ENCODE assay signal across 18 cellular contexts in genomic region chr16:73230651-73231050, GRCh38.
DNase-seq lines count a peak whose midpoint lies in the region; ATAC-seq and TF ChIP-seq lines count a peak whose summit lies in the region.
"Had no signal": no experiment of that assay in that cellular context is flagged by ENCODE, and none has a peak within 500 bp of the region (broad histone marks: within the 10 kb centered on the region; RNA-seq: fewer than 3 reads in every experiment).

No MANE protein-coding gene starts in this region.

- H3K9me3 ChIP-seq in SK-N-SH (no peaks in the 10 kb centered on the region), trophoblast cell (ENCODE audit: insufficient read depth, low read depth, low read length) (no peaks in the 10 kb centered on the region)
- H3K9me3 ChIP-seq in effector memory CD4-positive, alpha-beta T cell (ENCODE audit: control insufficient read depth, low read length): no peaks in the 10 kb centered on the region
- H3K9me3 ChIP-seq: A549; BLaER1 treated with 17β-estradiol and CSF1 and Interleukin-3, amounts not matched to agents 10 nM and 100 nM had no signal

- no peaks in the 10 kb centered on the region for H3K9me3 Mint-ChIP-seq in mesothelial cell of epicardium
- H3K9me3 Mint-ChIP-seq: CD8-positive, alpha-beta T cell; H9; IgD-negative memory B cell had no signal

- H3K27ac Mint-ChIP-seq in mesothelial cell of epicardium: peak overlapping the region; percentile 5
- H3K27ac Mint-ChIP-seq: CD8-positive, alpha-beta T cell; H9; IgD-negative memory B cell had no signal

- H3K4me1 ChIP-seq in SK-N-SH (ENCODE audit: control insufficient read depth in 1 of 2, insufficient read depth in 2 of 2, low read depth in 1 of 2, low read length in 1 of 2) (peaks cover 5 to 22% of the 10 kb centered on the region in 2 experiments; a peak in 2 of 4 replicates), trophoblast cell (ENCODE audit: control insufficient read depth in 1 of 2, insufficient read depth in 2 of 2, low read length in 2 of 2) (peaks cover 7% of the 10 kb centered on the region in 2 experiments)
- no peaks in the 10 kb centered on the region for H3K4me1 ChIP-seq in effector memory CD4-positive, alpha-beta T cell (ENCODE audit: control insufficient read depth, insufficient read depth, low read length, poor library complexity, severe bottlenecking)

- H3K4me3 Mint-ChIP-seq in mesothelial cell of epicardium: no peak overlapping the region
- H3K4me3 Mint-ChIP-seq: CD8-positive, alpha-beta T cell; H9; IgD-negative memory B cell had no signal

- no peak overlapping the region for H3K14ac ChIP-seq in trophoblast cell (ENCODE audit: low read length)

- no peaks in the 10 kb centered on the region for H3K79me1 ChIP-seq in trophoblast cell (ENCODE audit: low read length)

- DNase-seq in SK-N-SH (peak; percentile 39), SK-N-DZ (ENCODE audit: low spot score) (peak; percentile 88), mesothelial cell of epicardium (ENCODE audit: low spot score in 2 of 2, unreplicated experiment in 2 of 2) (no peak), trophoblast cell (no peak)
- no peak for DNase-seq in effector memory CD4-positive, alpha-beta T cell
- DNase-seq in stimulated activated CD4-positive, alpha-beta T cell treated with anti-CD3 and anti-CD28 coated beads, Interleukin-2, amount 100 ng/mL, for 48 hours: no peak
- DNase-seq: CD8-positive, alpha-beta T cell; DMS 273 treated with DMSO at 0.1 percent for 48 hours; DMS53; DND-41; EL; H9 had no signal

- H2BK120ac ChIP-seq in trophoblast cell (ENCODE audit: insufficient read depth, low read length, poor library complexity): no peak overlapping the region

- CTCF ChIA-PET in SK-N-SH (lab: Yijun Ruan, JAX): no interaction called here

- no peak for ATAC-seq in SK-N-SH treated with all-trans-retinoic acid at 6 μM for 48 hours
- ATAC-seq: A549; CD8-positive, alpha-beta T cell; GM12878 had no signal

- no peak overlapping the region for H2BK12ac ChIP-seq in trophoblast cell (ENCODE audit: low read length)

- peak in 1 of 2 experiments; percentile 27; a peak in 1 of 4 replicates for TF ChIP-seq EP300 in SK-N-SH (IDR thresholded peaks at IDR 0.05; ENCODE audit: borderline replicate concordance in 1 of 2, low read depth in 1 of 2, low read length in 1 of 2)

- no peak overlapping the region for H2AFZ ChIP-seq in SK-N-SH (ENCODE audit: low read depth)
- no peak overlapping the region for H2AFZ ChIP-seq in trophoblast cell (ENCODE audit: insufficient read depth, low read length, poor library complexity)

- H3K27ac ChIP-seq in SK-N-SH (ENCODE audit: low read depth in 2 of 2, low read length in 1 of 2) (no peak overlapping the region; a peak in 1 of 4 replicates), trophoblast cell (ENCODE audit: low read depth, low read length) (no peak overlapping the region)
- no peak overlapping the region for H3K27ac ChIP-seq in effector memory CD4-positive, alpha-beta T cell (ENCODE audit: insufficient read depth, low read length, poor library complexity, severe bottlenecking)
- H3K27ac ChIP-seq: 22Rv1; A549; BLaER1 treated with 17β-estradiol and CSF1 and Interleukin-3, amounts not matched to agents 10 nM and 100 nM had no signal

- H3K18ac ChIP-seq in trophoblast cell (ENCODE audit: low read length): no peak overlapping the region

- H3K4me2 ChIP-seq in SK-N-SH (no peak overlapping the region), trophoblast cell (ENCODE audit: low read length) (no peak overlapping the region)
- H3K4me2 ChIP-seq: A549; BLaER1 treated with 17β-estradiol and CSF1 and Interleukin-3, amounts not matched to agents 10 nM and 100 nM had no signal

- no peak overlapping the region for H3K4me3 ChIP-seq in SK-N-SH (ENCODE audit: low read depth in 2 of 2, low read length in 1 of 2)
- no peak overlapping the region for H3K4me3 ChIP-seq in effector memory CD4-positive, alpha-beta T cell (ENCODE audit: insufficient read depth, low read depth, low read length, poor library complexity, severe bottlenecking)
- H3K4me3 ChIP-seq in trophoblast cell (ENCODE audit: low read depth, low read length): no peak overlapping the region
- H3K4me3 ChIP-seq: A549; BLaER1 treated with 17β-estradiol and CSF1 and Interleukin-3, amounts not matched to agents 10 nM and 100 nM; GM12878 had no signal

- no peak overlapping the region for H3K9ac ChIP-seq in SK-N-SH
- no peak overlapping the region for H3K9ac ChIP-seq in trophoblast cell (ENCODE audit: low read length)
- H3K9ac ChIP-seq: BLaER1 treated with 17β-estradiol and CSF1 and Interleukin-3, amounts not matched to agents 10 nM and 100 nM had no signal

- H3K9me2 ChIP-seq in SK-N-SH: no peaks in the 10 kb centered on the region

- H3K4ac ChIP-seq in trophoblast cell (ENCODE audit: low read depth, low read length): no peak overlapping the region

- H3K4me1 Mint-ChIP-seq in mesothelial cell of epicardium: peaks cover 33% of the 10 kb centered on the region
- H3K4me1 Mint-ChIP-seq: IgD-negative memory B cell had no signal

- TF ChIP-seq CTCF in SK-N-SH (IDR thresholded peaks at IDR 0.05) (no peak), mesothelial cell of epicardium (IDR thresholded peaks at IDR 0.05; ENCODE audit: unreplicated experiment) (no peak)

- H4K12ac ChIP-seq in trophoblast cell (ENCODE audit: low read depth, low read length): no peak overlapping the region

- no peaks in the 10 kb centered on the region for H3K36me3 Mint-ChIP-seq in mesothelial cell of epicardium
- H3K36me3 Mint-ChIP-seq: CD8-positive, alpha-beta T cell; IgD-negative memory B cell had no signal

- POLR2A ChIA-PET in SK-N-SH (lab: Yijun Ruan, JAX): no interaction called here

- no peak for TF ChIP-seq RAD21 in SK-N-SH (IDR thresholded peaks at IDR 0.05; ENCODE audit: low read length)

- peaks cover 6% of the 10 kb centered on the region for H3K27me3 Mint-ChIP-seq in mesothelial cell of epicardium (ENCODE audit: low read depth)
- H3K27me3 Mint-ChIP-seq: IgD-negative memory B cell had no signal

- H4K20me1 ChIP-seq in SK-N-SH (ENCODE audit: insufficient read depth): no peaks in the 10 kb centered on the region
- H4K20me1 ChIP-seq: BLaER1 treated with 17β-estradiol and CSF1 and Interleukin-3, amounts not matched to agents 10 nM and 100 nM had no signal

- H3K23ac ChIP-seq in trophoblast cell (ENCODE audit: low read length): no peak overlapping the region

- WGBS in SK-N-SH (ENCODE audit: low lambda C conversion rate): 63% methylated on average over 7 of the region's 7 CpGs
- no CpG with 5 or more reads among the region's 7 CpGs for WGBS in trophoblast cell (ENCODE audit: extremely low coverage, insufficient coverage, insufficient read length)

- H2AK5ac ChIP-seq in trophoblast cell (ENCODE audit: low read length): no peak overlapping the region

- H2BK5ac ChIP-seq in trophoblast cell (ENCODE audit: low read depth, low read length, poor library complexity): no peak overlapping the region

- H3K27me3 ChIP-seq in SK-N-SH (ENCODE audit: insufficient read depth) (no peaks in the 10 kb centered on the region), trophoblast cell (ENCODE audit: insufficient read depth, low read length) (no peaks in the 10 kb centered on the region)
- no peaks in the 10 kb centered on the region for H3K27me3 ChIP-seq in effector memory CD4-positive, alpha-beta T cell (replicated peaks; ENCODE audit: control insufficient read depth, insufficient read depth, low read length, poor library complexity, severe bottlenecking)
- H3K27me3 ChIP-seq: BLaER1 treated with 17β-estradiol and CSF1 and Interleukin-3, amounts not matched to agents 10 nM and 100 nM had no signal

- no peaks in the 10 kb centered on the region for H3F3A ChIP-seq in SK-N-SH (replicated peaks; ENCODE audit: insufficient read depth)

- H4K8ac ChIP-seq in trophoblast cell (ENCODE audit: low read depth, low read length): no peak overlapping the region

- H4K91ac ChIP-seq in trophoblast cell (ENCODE audit: low read depth, low read length): no peak overlapping the region

- no peaks in the 10 kb centered on the region for H3K36me3 ChIP-seq in SK-N-SH (replicated peaks in 1 of 2; ENCODE audit: control insufficient read depth in 1 of 2, insufficient read depth in 2 of 2, low read length in 1 of 2)
- H3K36me3 ChIP-seq in effector memory CD4-positive, alpha-beta T cell (ENCODE audit: control insufficient read depth, insufficient read depth, low read length): no peaks in the 10 kb centered on the region
- no peaks in the 10 kb centered on the region for H3K36me3 ChIP-seq in trophoblast cell (ENCODE audit: control insufficient read depth in 1 of 2, insufficient read depth in 2 of 2, low read length in 2 of 2)
- H3K36me3 ChIP-seq: BLaER1 treated with 17β-estradiol and CSF1 and Interleukin-3, amounts not matched to agents 10 nM and 100 nM had no signal

- H3K79me2 ChIP-seq in SK-N-SH (ENCODE audit: insufficient read depth) (no peaks in the 10 kb centered on the region), trophoblast cell (ENCODE audit: control insufficient read depth, insufficient read depth, low read length, poor library complexity) (no peaks in the 10 kb centered on the region)

TF ChIP-seq in SK-N-SH treated with all-trans-retinoic acid at 6 μM for 48 hours, 23 proteins besides CTCF, POLR2A, EP300 and RAD21 (continues in another document):
- no peak for TF ChIP-seq OSR1 (CRISPR knock-in tag; IDR thresholded peaks at IDR 0.05)
- no peak for TF ChIP-seq TSHZ2 (CRISPR knock-in tag; IDR thresholded peaks at IDR 0.05)

Comparison
In these comparisons a context has a peak if more than half of its experiments do, and no peak if none do; other contexts are left out.
1. DNase-seq: peak in SK-N-SH (single experiment) and SK-N-DZ (single experiment); none in mesothelial cell of epicardium (0 of 2), effector memory CD4-positive, alpha-beta T cell (0 of 3), trophoblast cell (0 of 2) and stimulated activated CD4-positive, alpha-beta T cell treated with anti-CD3 and anti-CD28 coated beads, Interleukin-2, amount 100 ng/mL, for 48 hours (0 of 2).